ENCODE assay signal across 19 cellular contexts in genomic region chr6:168116975-168117899, GRCh38. TPM values are rescaled to one million over a fixed set of nuclear protein-coding genes. Genes with fewer than 3 reads are reported as not detected.
DNase-seq lines count a peak whose midpoint lies in the region; ATAC-seq and TF ChIP-seq lines count a peak whose summit lies in the region.
"Had no signal": no experiment of that assay in that cellular context is flagged by ENCODE, and none has a peak within 500 bp of the region (broad histone marks: within the 10 kb centered on the region; RNA-seq: fewer than 3 reads in every experiment).

No MANE protein-coding gene starts in this region.

- H3K27ac Mint-ChIP-seq in endodermal cell = no peak overlapping the region
- no peak overlapping the region for H3K27ac Mint-ChIP-seq in activated CD4-positive, alpha-beta T cell treated with anti-CD3 and anti-CD28 coated beads, Interleukin-2, amount 10 ng/mL, durations not matched to agents 24 days and 14 days
- H3K27ac Mint-ChIP-seq: activated CD4-positive, alpha-beta T cell treated with anti-CD3 and anti-CD28 coated beads for 36 hours; activated naive CD4-positive, alpha-beta T cell treated with anti-CD3 and anti-CD28 coated beads for 36 hours had no signal

- H3K9ac ChIP-seq in endodermal cell (ENCODE audit: extremely low read depth, low read length, poor library complexity, severe bottlenecking) (no peak overlapping the region), neuronal stem cell (ENCODE audit: low read depth, low read length, poor library complexity) (peak overlapping the region; percentile 32)

- no peak overlapping the region for H3K4me3 Mint-ChIP-seq in endodermal cell
- H3K4me3 Mint-ChIP-seq in activated CD4-positive, alpha-beta T cell treated with anti-CD3 and anti-CD28 coated beads, Interleukin-2, amount 10 ng/mL, durations not matched to agents 24 days and 14 days = no peak overlapping the region
- H3K4me3 Mint-ChIP-seq: activated CD4-positive, alpha-beta T cell treated with anti-CD3 and anti-CD28 coated beads for 36 hours; activated naive CD4-positive, alpha-beta T cell treated with anti-CD3 and anti-CD28 coated beads for 36 hours had no signal

- peak overlapping the region; percentile 34 for H3K23ac ChIP-seq in neuronal stem cell (ENCODE audit: low read depth, low read length, poor library complexity)

- H3K36me3 ChIP-seq in Peyer's patch (no peaks in the 10 kb centered on the region), endodermal cell (ENCODE audit: control insufficient read depth, insufficient read depth, low read length) (no peaks in the 10 kb centered on the region), neuronal stem cell (replicated peaks in 1 of 2; ENCODE audit: control insufficient read depth in 2 of 2, insufficient read depth in 2 of 2, low read length in 2 of 2) (no peaks in the 10 kb centered on the region)
- H3K36me3 ChIP-seq: ascending aorta had no signal

- no peak overlapping the region for H3K14ac ChIP-seq in neuronal stem cell (ENCODE audit: low read length)

- peak overlapping the region; percentile 5 for H4K91ac ChIP-seq in neuronal stem cell (ENCODE audit: low read depth, low read length, poor library complexity)

- peak overlapping the region; percentile 70 for H2BK15ac ChIP-seq in neuronal stem cell (ENCODE audit: low read length)

- H2BK12ac ChIP-seq in neuronal stem cell (ENCODE audit: low read length) = no peak overlapping the region

- H2AFZ ChIP-seq in neuronal stem cell (ENCODE audit: low read length) = peak overlapping the region; percentile 24

- no peaks in the 10 kb centered on the region for H3K4me1 ChIP-seq in Peyer's patch
- no peaks in the 10 kb centered on the region for H3K4me1 ChIP-seq in endodermal cell (ENCODE audit: control insufficient read depth, insufficient read depth, low read length)
- H3K4me1 ChIP-seq in neuronal stem cell (ENCODE audit: control insufficient read depth in 2 of 2, insufficient read depth in 1 of 2, low read depth in 1 of 2, low read length in 2 of 2) = no peaks in the 10 kb centered on the region
- H3K4me1 ChIP-seq: ascending aorta had no signal

- peaks cover under 1% of the 10 kb centered on the region for H3K9me3 Mint-ChIP-seq in endodermal cell
- H3K9me3 Mint-ChIP-seq in activated CD4-positive, alpha-beta T cell treated with anti-CD3 and anti-CD28 coated beads, Interleukin-2, amount 10 ng/mL, durations not matched to agents 24 days and 14 days = peaks cover 4% of the 10 kb centered on the region
- H3K9me3 Mint-ChIP-seq: activated naive CD4-positive, alpha-beta T cell treated with anti-CD3 and anti-CD28 coated beads for 36 hours had no signal

- peak overlapping the region; percentile 45 for H3K18ac ChIP-seq in neuronal stem cell (ENCODE audit: low read length)

- H3K4me3 ChIP-seq in Peyer's patch (no peak overlapping the region), endodermal cell (ENCODE audit: low read length) (no peak overlapping the region), neuronal stem cell (ENCODE audit: low read length in 2 of 2) (no peak overlapping the region)
- H3K4me3 ChIP-seq: ascending aorta had no signal

- H4K8ac ChIP-seq in neuronal stem cell (ENCODE audit: low read depth, low read length) = no peak overlapping the region

- H2AK5ac ChIP-seq in neuronal stem cell (ENCODE audit: low read depth, low read length) = peak overlapping the region; percentile 66

- no peak overlapping the region for H2BK5ac ChIP-seq in neuronal stem cell (ENCODE audit: low read length)

- peaks cover 2% of the 10 kb centered on the region for H3K4me1 Mint-ChIP-seq in endodermal cell
- peaks cover 2% of the 10 kb centered on the region for H3K4me1 Mint-ChIP-seq in activated CD4-positive, alpha-beta T cell treated with anti-CD3 and anti-CD28 coated beads, Interleukin-2, amount 10 ng/mL, durations not matched to agents 24 days and 14 days

- intact Hi-C loops in activated CD4-positive, alpha-beta T cell treated with anti-CD3 and anti-CD28 coated beads, Interleukin-2, amount 10 ng/mL, durations not matched to agents 24 days and 14 days (cut with micrococcal nuclease) = no loop called here

- H3K9me3 ChIP-seq in Peyer's patch = no peaks in the 10 kb centered on the region
- no peaks in the 10 kb centered on the region for H3K9me3 ChIP-seq in endodermal cell (ENCODE audit: control insufficient read depth, low read length)
- H3K9me3 ChIP-seq in neuronal stem cell (replicated peaks in 1 of 2; ENCODE audit: control insufficient read depth in 2 of 2, insufficient read depth in 1 of 2, low read depth in 1 of 2, low read length in 2 of 2) = peaks cover 7 to 9% of the 10 kb centered on the region in 2 donors
- H3K9me3 ChIP-seq: ascending aorta had no signal

- no peak overlapping the region for H2BK120ac ChIP-seq in neuronal stem cell (ENCODE audit: low read depth, low read length)

- ATAC-seq in HG02938 (IDR thresholded peaks at IDR 0.05; ENCODE audit: unreplicated experiment) (no peak), GM18520 (IDR thresholded peaks at IDR 0.05; ENCODE audit: unreplicated experiment) (no peak)
- ATAC-seq: activated CD4-positive, alpha-beta T cell treated with anti-CD3 and anti-CD28 coated beads for 36 hours; left cardiac atrium; PC-3 had no signal

- peaks cover 12% of the 10 kb centered on the region for H3K27me3 Mint-ChIP-seq in endodermal cell (ENCODE audit: insufficient read depth)
- no peaks in the 10 kb centered on the region for H3K27me3 Mint-ChIP-seq in activated CD4-positive, alpha-beta T cell treated with anti-CD3 and anti-CD28 coated beads, Interleukin-2, amount 10 ng/mL, durations not matched to agents 24 days and 14 days

- H3K27ac ChIP-seq in Peyer's patch = peak overlapping the region in 3 of 4 donors; percentile 9 to 86 (median 55)
- no peak overlapping the region for H3K27ac ChIP-seq in endodermal cell (ENCODE audit: low read depth, low read length)
- H3K27ac ChIP-seq in neuronal stem cell (replicated peaks; ENCODE audit: low read length) = no peak overlapping the region
- H3K27ac ChIP-seq: ascending aorta had no signal

- no peaks in the 10 kb centered on the region for H3K27me3 ChIP-seq in Peyer's patch
- H3K27me3 ChIP-seq in endodermal cell (ENCODE audit: control insufficient read depth, insufficient read depth, low read length, poor library complexity, severe bottlenecking) = no peaks in the 10 kb centered on the region
- H3K27me3 ChIP-seq in neuronal stem cell (ENCODE audit: control insufficient read depth in 3 of 3, insufficient read depth in 3 of 3, low read depth in 1 of 3, low read length in 3 of 3) = no peaks in the 10 kb centered on the region
- H3K27me3 ChIP-seq: ascending aorta had no signal

- H3K79me1 ChIP-seq in neuronal stem cell (ENCODE audit: low read depth, low read length) = no peaks in the 10 kb centered on the region

- H3K36me3 Mint-ChIP-seq in endodermal cell (ENCODE audit: low read depth) = no peaks in the 10 kb centered on the region
- no peaks in the 10 kb centered on the region for H3K36me3 Mint-ChIP-seq in activated CD4-positive, alpha-beta T cell treated with anti-CD3 and anti-CD28 coated beads, Interleukin-2, amount 10 ng/mL, durations not matched to agents 24 days and 14 days (ENCODE audit: low read depth)

- TF ChIP-seq CTCF in Peyer's patch (IDR thresholded peaks at IDR 0.05) (no peak), endodermal cell (conservative IDR thresholded peaks at IDR 0.05) (no peak)

- TF ChIP-seq POLR2A in Peyer's patch (IDR thresholded peaks at IDR 0.05) = no peak

- WGBS in endodermal cell (ENCODE audit: insufficient coverage in 1 of 2, insufficient read length in 1 of 2), 2 experiments = 92 to 93% methylated on average over 17 to 26 of the region's 26 CpGs
- WGBS in neuronal stem cell (ENCODE audit: extremely low coverage in 2 of 2, insufficient read length in 2 of 2, insufficient replicate concordance in 1 of 2), 2 donors = no CpG with 5 or more reads among the region's 26 CpGs

- peak overlapping the region; percentile 85 for H3K4ac ChIP-seq in neuronal stem cell (ENCODE audit: low read length)

- DNase-seq in ELF-1 (ENCODE audit: low read depth, low spot score) (peak; percentile 34), Peyer's patch (peak in 2 of 3 donors; percentile 79 to 81), endodermal cell (peak; percentile 36), neuronal stem cell (ENCODE audit: low spot score) (no peak), NCI-H345 (lab: John Stamatoyannopoulos, UW) (no peak)
- DNase-seq in activated CD4-positive, alpha-beta T cell treated with anti-CD3 and anti-CD28 coated beads, Interleukin-2, amount 10 ng/mL, durations not matched to agents 24 days and 14 days = no peak
- DNase-seq: activated CD4-positive, alpha-beta T cell treated with anti-CD3 and anti-CD28 coated beads for 36 hours; activated naive CD4-positive, alpha-beta T cell treated with anti-CD3 and anti-CD28 coated beads for 36 hours; cerebellar nuclear complex; foreskin fibroblast; left cardiac atrium; NCI-H1417 treated with DMSO at 0.1 percent for 48 hours; NCI-H2171; NCI-H748 treated with DMSO at 0.1 percent for 48 hours; PC-3; stimulated activated CD4-positive, alpha-beta T cell treated with anti-CD3 and anti-CD28 coated beads, Interleukin-2, amount 100 ng/mL, for 48 hours had no signal

- H3K4me2 ChIP-seq in neuronal stem cell (ENCODE audit: insufficient read depth, low read length, poor library complexity, severe bottlenecking) = no peak overlapping the region

RNA-seq across cellular contexts. Expression of gene FRMD1, which starts 38.2 kb away (rescaled TPM):
- 10 to 100 TPM in 3 of 4 donors, 1 to 10 TPM in 1; 1.7 to 28.7 (median 15.7) TPM for total RNA-seq in Peyer's patch
- not detected for total RNA-seq in endodermal cell
- polyA plus RNA-seq in endodermal cell (2013, experiment 1 of 2) = not detected
- polyA plus RNA-seq in endodermal cell (2013, experiment 2 of 2) = 0.04 TPM
- polyA plus RNA-seq in neuronal stem cell (2013, experiment 1 of 2) = 0.20 TPM
- polyA plus RNA-seq in neuronal stem cell (2013, experiment 2 of 2) = 0.18 TPM
- not detected in 2 replicates for total RNA-seq in activated CD4-positive, alpha-beta T cell treated with anti-CD3 and anti-CD28 coated beads, Interleukin-2, amount 10 ng/mL, durations not matched to agents 24 days and 14 days
- total RNA-seq: activated CD4-positive, alpha-beta T cell treated with anti-CD3 and anti-CD28 coated beads for 36 hours; activated naive CD4-positive, alpha-beta T cell treated with anti-CD3 and anti-CD28 coated beads for 36 hours; ascending aorta; PC-3 had no signal

Comparison
In these comparisons a context has a peak if more than half of its experiments do, and no peak if none do; other contexts are left out.
1. DNase-seq: peak in ELF-1 (single experiment), Peyer's patch (2 of 3) and endodermal cell (single experiment); none in neuronal stem cell (single experiment), activated CD4-positive, alpha-beta T cell treated with anti-CD3 and anti-CD28 coated beads, Interleukin-2, amount 10 ng/mL, durations not matched to agents 24 days and 14 days (single experiment) and NCI-H345 (single experiment).
2. H3K27ac ChIP-seq: peak in Peyer's patch (3 of 4); none in endodermal cell (single experiment) and neuronal stem cell (single experiment).